ENCODE assay signal across 8 cellular contexts in genomic region chr15:52021892-52022540, GRCh38. TPM values are rescaled to one million over a fixed set of nuclear protein-coding genes. Genes with fewer than 3 reads are reported as not detected.
DNase-seq lines count a peak whose midpoint lies in the region; ATAC-seq, FAIRE-seq and TF ChIP-seq lines count a peak whose summit lies in the region.

No MANE protein-coding gene starts in this region.

- CTCF ChIA-PET in AG04449 (lab: Yijun Ruan, JAX) = interaction anchor here (1.2 to 1.3 kb wide), 2 partner anchors 33 to 205 kb away, joined by 3 read pairs; no protein-coding TSS in a partner anchor

- H3K4me3 Mint-ChIP-seq in mesothelial cell of epicardium = no peak overlapping the region
- no peak overlapping the region for H3K4me3 Mint-ChIP-seq in progenitor cell of endocrine pancreas (ENCODE audit: low read depth)

- no peak for DNase-seq in AG04449 (ENCODE audit: low read depth, low spot score)
- DNase-seq in bronchial epithelial cell (ENCODE audit: low read depth) = no peak
- no peak for DNase-seq in mesothelial cell of epicardium (ENCODE audit: low spot score in 2 of 2, unreplicated experiment in 2 of 2)
- DNase-seq in NCI-H446 treated with DMSO at 0.1 percent for 48 hours (lab: John Stamatoyannopoulos, UW) = no peak
- DNase-seq in progenitor cell of endocrine pancreas (ENCODE audit: low spot score, unreplicated experiment) = no peak
- DNase-seq in D341Med (ENCODE audit: low spot score) = no peak

- no peak for ATAC-seq in HG02642 (IDR thresholded peaks at IDR 0.05; ENCODE audit: poor library complexity, unreplicated experiment)

- TF ChIP-seq CTCF in AG04449 (IDR thresholded peaks at IDR 0.05; ENCODE audit: insufficient read depth, low read length, missing control alignments) (no peak), bronchial epithelial cell (IDR thresholded peaks at IDR 0.05; ENCODE audit: insufficient read depth, low read length, severe bottlenecking) (no peak), mesothelial cell of epicardium (IDR thresholded peaks at IDR 0.05; ENCODE audit: unreplicated experiment) (no peak), progenitor cell of endocrine pancreas (IDR thresholded peaks at IDR 0.05; ENCODE audit: unreplicated experiment) (no peak)

- H3K4me1 Mint-ChIP-seq in mesothelial cell of epicardium = peaks cover 36% of the 10 kb centered on the region
- peaks cover 21% of the 10 kb centered on the region for H3K4me1 Mint-ChIP-seq in progenitor cell of endocrine pancreas (ENCODE audit: low read depth)

- POLR2A ChIA-PET in AG04449 (lab: Yijun Ruan, JAX) = no interaction called here

- no peaks in the 10 kb centered on the region for H3K9me3 ChIP-seq in HUES48 (ENCODE audit: control insufficient read depth, insufficient read depth, low read length)

- H3K36me3 Mint-ChIP-seq in mesothelial cell of epicardium (no peaks in the 10 kb centered on the region), progenitor cell of endocrine pancreas (ENCODE audit: insufficient read depth) (peaks cover 2% of the 10 kb centered on the region)

- no peaks in the 10 kb centered on the region for H3K27me3 Mint-ChIP-seq in mesothelial cell of epicardium (ENCODE audit: low read depth)
- no peaks in the 10 kb centered on the region for H3K27me3 Mint-ChIP-seq in progenitor cell of endocrine pancreas

- H3K27ac ChIP-seq in HUES48 (ENCODE audit: low read depth, low read length) = no peak overlapping the region

- H3K36me3 ChIP-seq in HUES48 (ENCODE audit: control insufficient read depth, insufficient read depth, low read length) (no peaks in the 10 kb centered on the region), bronchial epithelial cell (ENCODE audit: control insufficient read depth, insufficient read depth, low read length) (peaks cover 3% of the 10 kb centered on the region)

- H3K27me3 ChIP-seq in HUES48 (ENCODE audit: control insufficient read depth, insufficient read depth, low read length) (no peaks in the 10 kb centered on the region), bronchial epithelial cell (ENCODE audit: control insufficient read depth, insufficient read depth, low read length) (no peaks in the 10 kb centered on the region)

- H3K9me3 Mint-ChIP-seq in mesothelial cell of epicardium (no peaks in the 10 kb centered on the region), progenitor cell of endocrine pancreas (ENCODE audit: low read depth) (no peaks in the 10 kb centered on the region)

- H3K4me3 ChIP-seq in AG04449 (ENCODE audit: low read depth, low read length) (peak overlapping the region; percentile 42), HUES48 (ENCODE audit: low read depth, low read length) (peak overlapping the region; percentile 96; the same call in 1 of the 2 replicates), bronchial epithelial cell (ENCODE audit: low read depth, low read length) (peak overlapping the region; percentile 59)

- no peak for FAIRE-seq in bronchial epithelial cell (lab: Jason Lieb, UNC)

- H3K9ac ChIP-seq in HUES48 (ENCODE audit: low read depth, low read length) = no peak overlapping the region

- H3K27ac Mint-ChIP-seq in mesothelial cell of epicardium (peak overlapping the region; percentile 61), progenitor cell of endocrine pancreas (no peak overlapping the region)

- H3K4me1 ChIP-seq in HUES48 (ENCODE audit: control insufficient read depth, insufficient read depth, low read length) = peaks cover 24% of the 10 kb centered on the region

RNA-seq across cellular contexts. Expression of gene MAPK6, which starts 3.0 kb away (rescaled TPM):
- total RNA-seq in bronchial epithelial cell (156 and 197 TPM in 2 replicates), mesothelial cell of epicardium (56.7 to 59.9 TPM (median 57.4 TPM) in 3 replicates), progenitor cell of endocrine pancreas (79.4 and 91.7 TPM in 2 replicates)

RNA-seq across cellular contexts. Expression of gene LEO1, which starts 50.4 kb away (rescaled TPM):
- total RNA-seq in bronchial epithelial cell = 21.9 and 41.2 TPM in 2 replicates
- total RNA-seq in mesothelial cell of epicardium = 20.2 to 22.4 TPM (median 20.4 TPM) in 3 replicates
- total RNA-seq in progenitor cell of endocrine pancreas = 24.7 and 25.7 TPM in 2 replicates

Comparison
In these comparisons a context has a peak if more than half of its experiments do, and no peak if none do; other contexts are left out.
1. H3K4me3 ChIP-seq: peak in every context shown above with its lines; median percentile 96 in HUES48; 59 in bronchial epithelial cell; 42 in AG04449.